Comparison of ENCODE assay signal across 34 cellular contexts in the genomic region with DNA sequence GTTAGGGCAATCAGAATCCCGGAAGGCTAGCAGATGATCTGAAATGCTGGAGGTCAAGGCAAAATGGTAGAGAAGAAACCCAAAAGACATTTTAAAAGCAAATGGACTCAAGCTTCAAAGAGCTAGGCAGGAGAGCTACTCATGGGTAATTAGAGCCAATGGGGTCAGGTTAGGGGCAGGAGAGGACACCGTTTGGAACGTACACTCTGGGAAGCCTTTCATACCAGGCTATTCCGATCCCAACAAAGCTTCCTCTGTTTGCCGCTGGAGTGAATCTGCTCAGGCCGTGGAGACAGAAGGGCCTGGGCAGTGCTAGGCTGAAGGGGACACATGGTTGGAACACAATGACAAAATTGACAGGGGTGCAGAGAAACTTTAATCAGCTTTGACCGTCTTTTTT.
"Had no signal": no experiment of that assay in that cellular context is flagged by ENCODE, and none has a peak within 500 bp of the region (broad histone marks: within the 10 kb centered on the region; RNA-seq: fewer than 3 reads in every experiment).

No MANE protein-coding gene starts in this region.

- H3K4me3 Mint-ChIP-seq: activated B cell treated with CpG ODN at 0.5 μM for 24 hours; activated CD4-positive, alpha-beta memory T cell treated with anti-CD3 and anti-CD28 coated beads for 36 hours; activated naive CD8-positive, alpha-beta T cell treated with anti-CD3 and anti-CD28 coated beads for 36 hours; activated T-cell treated with anti-CD3 and anti-CD28 coated beads, Interleukin-2, amount 50 U/mL, for 4 hours; activated T-helper 1 cell treated with anti-CD3 and anti-CD28 coated beads, Interleukin-12 subunit alpha, Interleukin-12 subunit beta, Interleukin-2, Interleukin-4 antibody, amounts not matched to agents 30 ng/mL and 10 ng/mL and 1 ng/mL, durations not matched to agents 14 hours and 24 hours and 36 hours; central memory CD8-positive, alpha-beta T cell; T-helper 1 cell treated with Interleukin-12 subunit alpha and Interleukin-12 subunit beta and Interleukin-4 antibody, amounts not matched to agents 30 μg/mL and 1 μg/mL, for 36 hours had no signal

- H3K27me3 Mint-ChIP-seq: activated B cell treated with CpG ODN at 0.5 μM for 24 hours; activated naive CD8-positive, alpha-beta T cell treated with anti-CD3 and anti-CD28 coated beads for 36 hours had no signal

- H3K9me3 ChIP-seq: SK-N-SH had no signal

- H3K9me3 Mint-ChIP-seq: activated CD4-positive, alpha-beta memory T cell treated with anti-CD3 and anti-CD28 coated beads for 36 hours; activated naive CD8-positive, alpha-beta T cell treated with anti-CD3 and anti-CD28 coated beads for 36 hours; activated T-cell treated with anti-CD3 and anti-CD28 coated beads, Interleukin-2, amount 50 U/mL, for 4 hours; activated T-helper 1 cell treated with anti-CD3 and anti-CD28 coated beads, Interleukin-12 subunit alpha, Interleukin-12 subunit beta, Interleukin-2, Interleukin-4 antibody, amounts not matched to agents 30 ng/mL and 10 ng/mL and 1 ng/mL, durations not matched to agents 14 hours and 24 hours and 36 hours; central memory CD8-positive, alpha-beta T cell; T-helper 1 cell treated with Interleukin-12 subunit alpha and Interleukin-12 subunit beta and Interleukin-4 antibody, amounts not matched to agents 30 μg/mL and 1 μg/mL, for 36 hours had no signal

- H3K27ac ChIP-seq: brain microvascular endothelial cell, PC-9, VCaP had no signal

- H3K4me3 ChIP-seq: PC-9 had no signal

- H3K36me3 ChIP-seq: brain microvascular endothelial cell had no signal

- DNase-seq: activated B cell treated with CpG ODN at 0.5 μM for 24 hours; activated CD4-positive, alpha-beta memory T cell treated with anti-CD3 and anti-CD28 coated beads for 36 hours; activated CD4-positive, alpha-beta T cell treated with anti-CD3 and anti-CD28 coated beads for 4 hours; activated CD4-positive, alpha-beta T cell treated with anti-CD3 and anti-CD28 coated beads, Interleukin-2, amount 50 U/mL, for 1 hour; activated CD4-positive, CD25-positive, alpha-beta regulatory T cell treated with anti-CD3 and anti-CD28 coated beads, Interleukin-2, amount 50 U/mL, for 72 hours; activated CD8-positive, alpha-beta memory T cell treated with anti-CD3 and anti-CD28 coated beads, Interleukin-2, amount 50 U/mL, for 4 hours; activated naive CD4-positive, alpha-beta T cell; activated naive CD4-positive, alpha-beta T cell treated with anti-CD3 and anti-CD28 coated beads, Interleukin-2, amount 50 U/mL, for 16 hours; activated naive CD8-positive, alpha-beta T cell treated with anti-CD3 and anti-CD28 coated beads for 36 hours; activated T-cell treated with anti-CD3 and anti-CD28 coated beads for 4 hours; activated T-cell treated with anti-CD3 and anti-CD28 coated beads, Interleukin-2, amount 50 U/mL, for 4 hours; amniotic stem cell; aorta; brain microvascular endothelial cell; Kasumi-1; KG1; MM.1S; MV-4-11; NCI-H1092; NCI-H146; NCI-H187; NCI-H2029 treated with DMSO at 0.1 percent for 48 hours; NCI-H2107; NCI-H2171; NCI-H510A; NCI-H526; NCI-H748 treated with DMSO at 0.1 percent for 48 hours; PC-9; Right ventricle myocardium superior; SK-N-SH had no signal

- H3K27ac Mint-ChIP-seq: activated B cell treated with CpG ODN at 0.5 μM for 24 hours; activated CD4-positive, alpha-beta memory T cell treated with anti-CD3 and anti-CD28 coated beads for 36 hours; activated naive CD8-positive, alpha-beta T cell treated with anti-CD3 and anti-CD28 coated beads for 36 hours; activated T-helper 1 cell treated with anti-CD3 and anti-CD28 coated beads, Interleukin-12 subunit alpha, Interleukin-12 subunit beta, Interleukin-2, Interleukin-4 antibody, amounts not matched to agents 30 ng/mL and 10 ng/mL and 1 ng/mL, durations not matched to agents 14 hours and 24 hours and 36 hours; T-helper 1 cell treated with Interleukin-12 subunit alpha and Interleukin-12 subunit beta and Interleukin-4 antibody, amounts not matched to agents 30 μg/mL and 1 μg/mL, for 36 hours had no signal

- H3K4me1 Mint-ChIP-seq: activated B cell treated with CpG ODN at 0.5 μM for 24 hours; activated naive CD8-positive, alpha-beta T cell treated with anti-CD3 and anti-CD28 coated beads for 36 hours; central memory CD8-positive, alpha-beta T cell had no signal

- ATAC-seq: activated T-cell treated with anti-CD3 and anti-CD28 coated beads, Interleukin-2, amount 50 U/mL, for 4 hours had no signal

- H3K27me3 ChIP-seq: brain microvascular endothelial cell had no signal

- H3K36me3 Mint-ChIP-seq: activated CD4-positive, alpha-beta memory T cell treated with anti-CD3 and anti-CD28 coated beads for 36 hours; activated naive CD8-positive, alpha-beta T cell treated with anti-CD3 and anti-CD28 coated beads for 36 hours had no signal
